Comparison of ENCODE assay signal across 19 cellular contexts in the genomic region with DNA sequence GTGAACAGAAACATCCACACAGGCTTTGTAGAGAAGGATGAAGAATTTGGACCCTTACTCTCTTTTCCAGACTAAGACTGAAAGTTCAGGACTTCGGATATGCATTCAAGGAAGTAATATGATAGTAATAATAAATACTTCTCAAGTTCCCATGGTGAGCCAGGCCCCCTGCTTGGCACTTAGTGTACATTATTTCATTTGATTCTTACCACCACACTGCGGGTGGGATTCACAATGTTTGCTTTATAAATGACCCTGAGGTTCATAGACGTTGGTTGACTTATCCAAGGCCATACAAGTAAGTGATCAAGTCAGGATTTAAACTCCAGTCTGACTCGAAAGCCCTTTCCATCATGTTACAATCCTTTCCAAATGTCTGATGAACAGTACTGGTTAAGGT. TPM values are rescaled to one million over a fixed set of nuclear protein-coding genes. Genes with fewer than 3 reads are reported as not detected.
DNase-seq lines count a peak whose midpoint lies in the region; ATAC-seq and TF ChIP-seq lines count a peak whose summit lies in the region.
"Had no signal": no experiment of that assay in that cellular context is flagged by ENCODE, and none has a peak within 500 bp of the region (broad histone marks: within the 10 kb centered on the region; RNA-seq: fewer than 3 reads in every experiment).

No MANE protein-coding gene starts in this region.

- ATAC-seq in body of pancreas (no peak), HG03469 (IDR thresholded peaks at IDR 0.05; ENCODE audit: unreplicated experiment) (no peak)
- ATAC-seq: CD8-positive, alpha-beta T cell had no signal

- peak; percentile 23 for DNase-seq in ACHN
- peak; percentile 59 for DNase-seq in MG63
- no peak for DNase-seq in body of pancreas
- no peak for DNase-seq in AG08396 (ENCODE audit: low spot score)
- DNase-seq in EL: no peak
- DNase-seq in OCI-LY7 (ENCODE audit: low spot score): no peak
- DNase-seq: CD8-positive, alpha-beta T cell; Karpas-422; NCI-H1048; NCI-H146; NCI-H2029 treated with DMSO at 0.1 percent for 48 hours; NCI-H510A; NCI-H82 had no signal

- no peak overlapping the region for H3K4me3 ChIP-seq in MG63
- H3K4me3 ChIP-seq in body of pancreas: no peak overlapping the region
- no peak overlapping the region for H3K4me3 ChIP-seq in neural cell (ENCODE audit: low read length)
- H3K4me3 ChIP-seq in OCI-LY7 (ENCODE audit: low read depth, low read length, poor library complexity, severe bottlenecking): no peak overlapping the region
- H3K4me3 ChIP-seq: BLaER1 treated with 17β-estradiol and CSF1 and Interleukin-3, amounts not matched to agents 10 nM and 100 nM had no signal

- CTCF ChIA-PET in OCI-LY7 (lab: Charles Lee; ENCODE audit: unreplicated experiment): no interaction called here

- in situ Hi-C loops in ACHN (cut with HindIII; ENCODE audit: low pct_ligation_motif_present, low pct_unique_long_range_greater_than_20kb, low sequenced_read_pairs): no loop called here

- H3K4me2 ChIP-seq in neural cell (ENCODE audit: low read length) (no peak overlapping the region), OCI-LY7 (ENCODE audit: low read length) (no peak overlapping the region)
- H3K4me2 ChIP-seq: BLaER1 treated with 17β-estradiol and CSF1 and Interleukin-3, amounts not matched to agents 10 nM and 100 nM had no signal

- TF ChIP-seq POLR2A in body of pancreas (IDR thresholded peaks at IDR 0.05): no peak

- WGBS in body of pancreas, 2 donors: 61 to 62% methylated on average over 4 of the region's 4 CpGs

- no peak for TF ChIP-seq CTCF in body of pancreas (IDR thresholded peaks at IDR 0.05)
- no peak for TF ChIP-seq CTCF in neural cell (IDR thresholded peaks at IDR 0.05; ENCODE audit: poor library complexity, severe bottlenecking)
- TF ChIP-seq CTCF in OCI-LY7 (conservative IDR thresholded peaks at IDR 0.05; ENCODE audit: low read length): no peak

- peaks cover 5% of the 10 kb centered on the region for H3F3A ChIP-seq in neural cell (ENCODE audit: insufficient read depth, low read length, poor library complexity, severe bottlenecking)

- BruUV-seq in OCI-LY7 (replicated peaks; lab: Mats Ljungman, UMichigan): no TSS peak

- H3K27me3 ChIP-seq in MG63 (no peaks in the 10 kb centered on the region), body of pancreas (no peaks in the 10 kb centered on the region), neural cell (ENCODE audit: insufficient read depth, low read depth, low read length) (no peaks in the 10 kb centered on the region)
- H3K27me3 ChIP-seq: BLaER1 treated with 17β-estradiol and CSF1 and Interleukin-3, amounts not matched to agents 10 nM and 100 nM had no signal

- H3K4me1 ChIP-seq in body of pancreas: peaks cover 44% of the 10 kb centered on the region
- H3K4me1 ChIP-seq in OCI-LY7 (ENCODE audit: insufficient read depth, low read length, poor library complexity, severe bottlenecking): no peaks in the 10 kb centered on the region

- H3K9me3 ChIP-seq in MG63 (no peaks in the 10 kb centered on the region), body of pancreas (no peaks in the 10 kb centered on the region), neural cell (ENCODE audit: low read length) (no peaks in the 10 kb centered on the region), OCI-LY7 (ENCODE audit: low read length) (no peaks in the 10 kb centered on the region)
- H3K9me3 ChIP-seq: BLaER1 treated with 17β-estradiol and CSF1 and Interleukin-3, amounts not matched to agents 10 nM and 100 nM had no signal

- H3K9me2 ChIP-seq in neural cell (ENCODE audit: insufficient read depth, low read length) (no peaks in the 10 kb centered on the region), OCI-LY7 (ENCODE audit: insufficient read depth, low read length) (no peaks in the 10 kb centered on the region)

- no peaks in the 10 kb centered on the region for H3K79me2 ChIP-seq in neural cell (replicated peaks; ENCODE audit: insufficient read depth, low read length)
- H3K79me2 ChIP-seq in OCI-LY7 (ENCODE audit: insufficient read depth, low read depth, low read length): no peaks in the 10 kb centered on the region

- TF ChIP-seq EP300 in neural cell (conservative IDR thresholded peaks at IDR 0.05; ENCODE audit: poor library complexity, severe bottlenecking): no peak

- intact Hi-C loops in body of pancreas (cut with DNase I) (no loop called here), OCI-LY7 (cut with micrococcal nuclease; ENCODE audit: unreplicated experiment) (no loop called here)

- H3K9ac ChIP-seq in neural cell (ENCODE audit: low read length): no peak overlapping the region
- H3K9ac ChIP-seq: BLaER1 treated with 17β-estradiol and CSF1 and Interleukin-3, amounts not matched to agents 10 nM and 100 nM had no signal

- H3K36me3 ChIP-seq in MG63 (no peaks in the 10 kb centered on the region), body of pancreas (replicated peaks in 1 of 2; ENCODE audit: insufficient read depth in 1 of 2, low read depth in 2 of 2) (no peaks in the 10 kb centered on the region), neural cell (ENCODE audit: insufficient read depth, low read length) (no peaks in the 10 kb centered on the region), OCI-LY7 (ENCODE audit: insufficient read depth, low read length) (no peaks in the 10 kb centered on the region)
- H3K36me3 ChIP-seq: BLaER1 treated with 17β-estradiol and CSF1 and Interleukin-3, amounts not matched to agents 10 nM and 100 nM had no signal

- no peak overlapping the region for H2AFZ ChIP-seq in neural cell (ENCODE audit: low read depth, low read length)
- H2AFZ ChIP-seq in OCI-LY7 (ENCODE audit: low read length): no peak overlapping the region

- no peak for TF ChIP-seq RAD21 in neural cell (conservative IDR thresholded peaks at IDR 0.05)

- H3K27ac ChIP-seq in body of pancreas: peak overlapping the region in 3 of 4 donors; percentile 9 to 64 (median 61)
- peak overlapping the region; percentile 11 for H3K27ac ChIP-seq in neural cell (ENCODE audit: low read length)
- no peak overlapping the region for H3K27ac ChIP-seq in OCI-LY7 (ENCODE audit: low read depth, low read length, poor library complexity, severe bottlenecking)
- H3K27ac ChIP-seq: BLaER1 treated with 17β-estradiol and CSF1 and Interleukin-3, amounts not matched to agents 10 nM and 100 nM had no signal

- POLR2A ChIA-PET in OCI-LY7 (lab: Charles Lee): interaction anchor here (1.0 kb wide), 1 partner anchor 113 kb away, joined by 3 read pairs; no protein-coding TSS in a partner anchor

- H4K20me1 ChIP-seq in neural cell (ENCODE audit: insufficient read depth) (no peaks in the 10 kb centered on the region), OCI-LY7 (ENCODE audit: insufficient read depth, low read length) (no peaks in the 10 kb centered on the region)
- H4K20me1 ChIP-seq: BLaER1 treated with 17β-estradiol and CSF1 and Interleukin-3, amounts not matched to agents 10 nM and 100 nM had no signal

TF ChIP-seq in neural cell, 6 proteins besides CTCF, POLR2A, EP300 and RAD21:
- no peak for TF ChIP-seq TAF1 (IDR thresholded peaks at IDR 0.05; ENCODE audit: low read depth)
- TF ChIP-seq MXI1 (conservative IDR thresholded peaks at IDR 0.05; ENCODE audit: poor library complexity, severe bottlenecking): no peak
- no peak for TF ChIP-seq EZH2 (IDR thresholded peaks at IDR 0.05; ENCODE audit: borderline replicate concordance, insufficient read depth, low read length, poor library complexity, severe bottlenecking)
- TF ChIP-seq POLR2AphosphoS5 (IDR thresholded peaks at IDR 0.05): no peak
- TF ChIP-seq, protein P1, sequence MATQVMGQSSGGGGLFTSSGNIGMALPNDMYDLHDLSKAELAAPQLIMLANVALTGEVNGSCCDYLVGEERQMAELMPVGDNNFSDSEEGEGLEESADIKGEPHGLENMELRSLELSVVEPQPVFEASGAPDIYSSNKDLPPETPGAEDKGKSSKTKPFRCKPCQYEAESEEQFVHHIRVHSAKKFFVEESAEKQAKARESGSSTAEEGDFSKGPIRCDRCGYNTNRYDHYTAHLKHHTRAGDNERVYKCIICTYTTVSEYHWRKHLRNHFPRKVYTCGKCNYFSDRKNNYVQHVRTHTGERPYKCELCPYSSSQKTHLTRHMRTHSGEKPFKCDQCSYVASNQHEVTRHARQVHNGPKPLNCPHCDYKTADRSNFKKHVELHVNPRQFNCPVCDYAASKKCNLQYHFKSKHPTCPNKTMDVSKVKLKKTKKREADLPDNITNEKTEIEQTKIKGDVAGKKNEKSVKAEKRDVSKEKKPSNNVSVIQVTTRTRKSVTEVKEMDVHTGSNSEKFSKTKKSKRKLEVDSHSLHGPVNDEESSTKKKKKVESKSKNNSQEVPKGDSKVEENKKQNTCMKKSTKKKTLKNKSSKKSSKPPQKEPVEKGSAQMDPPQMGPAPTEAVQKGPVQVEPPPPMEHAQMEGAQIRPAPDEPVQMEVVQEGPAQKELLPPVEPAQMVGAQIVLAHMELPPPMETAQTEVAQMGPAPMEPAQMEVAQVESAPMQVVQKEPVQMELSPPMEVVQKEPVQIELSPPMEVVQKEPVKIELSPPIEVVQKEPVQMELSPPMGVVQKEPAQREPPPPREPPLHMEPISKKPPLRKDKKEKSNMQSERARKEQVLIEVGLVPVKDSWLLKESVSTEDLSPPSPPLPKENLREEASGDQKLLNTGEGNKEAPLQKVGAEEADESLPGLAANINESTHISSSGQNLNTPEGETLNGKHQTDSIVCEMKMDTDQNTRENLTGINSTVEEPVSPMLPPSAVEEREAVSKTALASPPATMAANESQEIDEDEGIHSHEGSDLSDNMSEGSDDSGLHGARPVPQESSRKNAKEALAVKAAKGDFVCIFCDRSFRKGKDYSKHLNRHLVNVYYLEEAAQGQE (IDR thresholded peaks at IDR 0.05; ENCODE audit: borderline replicate concordance): no peak
- no peak for TF ChIP-seq SMC3 (conservative IDR thresholded peaks at IDR 0.05; ENCODE audit: poor library complexity)

RNA-seq across cellular contexts. Expression of gene ITGB6, which starts 54.3 kb away (rescaled TPM):
- total RNA-seq in MG63 (2014; rRNA removed; shearing (Covaris generic); ENCODE audit: low replicate concordance): not detected in 2 replicates
- total RNA-seq in body of pancreas (1 to 10 TPM; 5.3 to 9.9 TPM), OCI-LY7 (2022) (not detected in 2 replicates)
- polyA plus RNA-seq in neural cell: 6.1 and 8.3 TPM in 2 replicates
- 5.2 and 6.1 TPM in 2 replicates for polyA minus RNA-seq in neural cell
- not detected in 2 replicates for total RNA-seq in OCI-LY7 (2014; rRNA removed; shearing (Covaris generic))
- total RNA-seq: CD8-positive, alpha-beta T cell; H4; SK-MEL-5 had no signal
- polyA plus RNA-seq: IMR-90 had no signal

Comparison
In these comparisons a context has a peak if more than half of its experiments do, and no peak if none do; other contexts are left out.
1. DNase-seq: peak in ACHN (single experiment) and MG63 (single experiment); none in body of pancreas (0 of 4), AG08396 (single experiment), EL (single experiment) and OCI-LY7 (single experiment).